ENCODE assay signal across 14 cellular contexts in genomic region chr10:101363850-101364400, GRCh38.
"Had no signal": no experiment of that assay in that cellular context is flagged by ENCODE, and none has a peak within 500 bp of the region (broad histone marks: within the 10 kb centered on the region; RNA-seq: fewer than 3 reads in every experiment).

No MANE protein-coding gene starts in this region.

- H3K27ac ChIP-seq: left lung, neutrophil, psoas muscle had no signal

- H3K36me3 ChIP-seq: neutrophil had no signal

- ATAC-seq: esophagus mucosa; left lung; mucosa of descending colon; naive thymus-derived CD8-positive, alpha-beta T cell; psoas muscle had no signal

- H3K4me3 Mint-ChIP-seq: naive thymus-derived CD8-positive, alpha-beta T cell had no signal

- DNase-seq: effector memory CD4-positive, alpha-beta T cell; islet precursor cell; left lung; mucosa of descending colon; naive thymus-derived CD8-positive, alpha-beta T cell; psoas muscle; retina; small intestine; stimulated activated CD4-positive, alpha-beta T cell treated with anti-CD3 and anti-CD28 coated beads, Interleukin-12 subunit alpha, Interleukin-12 subunit beta, amount 100 ng/mL, for 4 hours; stimulated activated naive CD4-positive, alpha-beta T cell treated with Interleukin-2 at 50 U/mL for 16 hours; trophoblast cell had no signal

- H3K9me3 Mint-ChIP-seq: naive thymus-derived CD8-positive, alpha-beta T cell had no signal

- H3K4me3 ChIP-seq: left lung, lung, mucosa of descending colon, psoas muscle had no signal

- H3K27me3 Mint-ChIP-seq: naive thymus-derived CD8-positive, alpha-beta T cell had no signal

- H3K27me3 ChIP-seq: left lung, neutrophil had no signal

- H3K9me3 ChIP-seq: left lung, mucosa of descending colon, neutrophil, psoas muscle had no signal
